ENCODE assay signal across 1 cellular context in genomic region chr7:25118048-25118753, GRCh38.
A peak's percentile ranks its signal among the peaks of the same experiment; 100 is the strongest.
TF ChIP-seq lines count a peak whose summit lies in the region.

No MANE protein-coding gene starts in this region.

TF ChIP-seq in GM12878, 131 proteins besides CTCF, POLR2A, EP300 and RAD21 (continued from another document and continues in another):
- TF ChIP-seq IRF5 (IDR thresholded peaks at IDR 0.05; ENCODE audit: borderline replicate concordance) = no peak
- no peak for TF ChIP-seq ZNF592 (IDR thresholded peaks at IDR 0.05)
- no peak for TF ChIP-seq YY1 (IDR thresholded peaks at IDR 0.05; ENCODE audit: low read depth, low read length)
- no peak for TF ChIP-seq SREBF2 (IDR thresholded peaks at IDR 0.05; ENCODE audit: low read length)
- TF ChIP-seq IRF3 (IDR thresholded peaks at IDR 0.05) = no peak
- no peak for TF ChIP-seq ATF2 (IDR thresholded peaks at IDR 0.05; ENCODE audit: low read length)
- no peak for TF ChIP-seq JUND (IDR thresholded peaks at IDR 0.05; ENCODE audit: low read depth, low read length)
- no peak for TF ChIP-seq KDM1A (IDR thresholded peaks at IDR 0.05; ENCODE audit: borderline replicate concordance)
- no peak for TF ChIP-seq MEF2B (IDR thresholded peaks at IDR 0.05; ENCODE audit: partially characterized antibody, poor library complexity, severe bottlenecking)
- no peak for TF ChIP-seq SREBF1 (IDR thresholded peaks at IDR 0.05; ENCODE audit: low read length)
- TF ChIP-seq TCF3 (IDR thresholded peaks at IDR 0.05; ENCODE audit: borderline replicate concordance, insufficient read depth, low read depth, low read length) = no peak
- TF ChIP-seq ZNF274 (IDR thresholded peaks at IDR 0.05; ENCODE audit: insufficient read depth, insufficient read length) = no peak
- TF ChIP-seq RBBP5 (conservative IDR thresholded peaks at IDR 0.05) = no peak
- no peak for TF ChIP-seq NR2C2 (IDR thresholded peaks at IDR 0.05; ENCODE audit: borderline replicate concordance, control insufficient read depth, insufficient read length, low read depth)
- TF ChIP-seq ZNF622 (IDR thresholded peaks at IDR 0.05) = no peak
- TF ChIP-seq, protein P1, sequence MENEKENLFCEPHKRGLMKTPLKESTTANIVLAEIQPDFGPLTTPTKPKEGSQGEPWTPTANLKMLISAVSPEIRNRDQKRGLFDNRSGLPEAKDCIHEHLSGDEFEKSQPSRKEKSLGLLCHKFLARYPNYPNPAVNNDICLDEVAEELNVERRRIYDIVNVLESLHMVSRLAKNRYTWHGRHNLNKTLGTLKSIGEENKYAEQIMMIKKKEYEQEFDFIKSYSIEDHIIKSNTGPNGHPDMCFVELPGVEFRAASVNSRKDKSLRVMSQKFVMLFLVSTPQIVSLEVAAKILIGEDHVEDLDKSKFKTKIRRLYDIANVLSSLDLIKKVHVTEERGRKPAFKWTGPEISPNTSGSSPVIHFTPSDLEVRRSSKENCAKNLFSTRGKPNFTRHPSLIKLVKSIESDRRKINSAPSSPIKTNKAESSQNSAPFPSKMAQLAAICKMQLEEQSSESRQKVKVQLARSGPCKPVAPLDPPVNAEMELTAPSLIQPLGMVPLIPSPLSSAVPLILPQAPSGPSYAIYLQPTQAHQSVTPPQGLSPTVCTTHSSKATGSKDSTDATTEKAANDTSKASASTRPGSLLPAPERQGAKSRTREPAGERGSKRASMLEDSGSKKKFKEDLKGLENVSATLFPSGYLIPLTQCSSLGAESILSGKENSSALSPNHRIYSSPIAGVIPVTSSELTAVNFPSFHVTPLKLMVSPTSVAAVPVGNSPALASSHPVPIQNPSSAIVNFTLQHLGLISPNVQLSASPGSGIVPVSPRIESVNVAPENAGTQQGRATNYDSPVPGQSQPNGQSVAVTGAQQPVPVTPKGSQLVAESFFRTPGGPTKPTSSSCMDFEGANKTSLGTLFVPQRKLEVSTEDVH (IDR thresholded peaks at IDR 0.05; ENCODE audit: low read depth, partially characterized antibody) = no peak
- TF ChIP-seq IKZF2 (IDR thresholded peaks at IDR 0.05) = peak; percentile 71 to 79
- TF ChIP-seq IKZF1 (conservative IDR thresholded peaks at IDR 0.05) = peak; percentile 50; the same call in 1 of the 2 replicates
- no peak for TF ChIP-seq BRCA1 (IDR thresholded peaks at IDR 0.05; ENCODE audit: low read depth, low read length)
- TF ChIP-seq ZZZ3 (IDR thresholded peaks at IDR 0.05; ENCODE audit: control insufficient read depth, insufficient read length, low read depth) = no peak
- no peak for TF ChIP-seq JUNB (IDR thresholded peaks at IDR 0.05)
- TF ChIP-seq EZH2 (IDR thresholded peaks at IDR 0.05; ENCODE audit: borderline replicate concordance, control insufficient read depth, low read depth, low read length) = no peak
- no peak for TF ChIP-seq ZNF207 (IDR thresholded peaks at IDR 0.05; ENCODE audit: borderline replicate concordance)
- TF ChIP-seq HDGF (IDR thresholded peaks at IDR 0.05) = peak; percentile 54; the same call in 1 of the 2 replicates
- TF ChIP-seq KLF5 (IDR thresholded peaks at IDR 0.05; ENCODE audit: partially characterized antibody) = no peak
- TF ChIP-seq CHD1 (IDR thresholded peaks at IDR 0.05; ENCODE audit: low read depth, low read length) = no peak
- TF ChIP-seq PML (IDR thresholded peaks at IDR 0.05; ENCODE audit: low read length) = peak; percentile 64; the same call in 1 of the 2 replicates
- TF ChIP-seq RUNX3 (IDR thresholded peaks at IDR 0.05; ENCODE audit: low read length) = 0 out of 2 replicates have a peak, but pooled peaks have one; percentile 9
- no peak; the same call in 1 of the 2 replicates for TF ChIP-seq ZNF24 (IDR thresholded peaks at IDR 0.05)
- no peak for TF ChIP-seq SUPT20H (IDR thresholded peaks at IDR 0.05; ENCODE audit: borderline replicate concordance, control insufficient read depth, low read depth, low read length)
- no peak for TF ChIP-seq STAT1 (conservative IDR thresholded peaks at IDR 0.05)
- no peak for TF ChIP-seq ESRRA (IDR thresholded peaks at IDR 0.05; ENCODE audit: low read length)
- TF ChIP-seq LARP7 (IDR thresholded peaks at IDR 0.05) = 0 out of 2 replicates have a peak, but pooled peaks have one; percentile 41
- peak; percentile 72; the same call in 1 of the 2 replicates for TF ChIP-seq MTA2 (IDR thresholded peaks at IDR 0.05; ENCODE audit: low read depth)
- no peak for TF ChIP-seq HDAC2 (IDR thresholded peaks at IDR 0.05)
- TF ChIP-seq SPI1 (IDR thresholded peaks at IDR 0.05; ENCODE audit: borderline replicate concordance, insufficient read depth, low read depth, low read length) = no peak; the same call in 1 of the 2 replicates
- TF ChIP-seq CHD2 (IDR thresholded peaks at IDR 0.05; ENCODE audit: borderline replicate concordance, low read depth, low read length) = no peak
- TF ChIP-seq GABPA (IDR thresholded peaks at IDR 0.05; ENCODE audit: low read depth) = no peak
- TF ChIP-seq IRF4 (IDR thresholded peaks at IDR 0.05; ENCODE audit: low read depth, low read length) = peak; percentile 4
- TF ChIP-seq EGR1 (IDR thresholded peaks at IDR 0.05; ENCODE audit: borderline replicate concordance in 1 of 2, low read depth in 2 of 2, low read length in 2 of 2) = no peak
- no peak for TF ChIP-seq NRF1 (conservative IDR thresholded peaks at IDR 0.05; ENCODE audit: low read depth, low read length)
- no peak for TF ChIP-seq RAD51 (IDR thresholded peaks at IDR 0.05)
- peak; percentile 61 for TF ChIP-seq ZNF217 (IDR thresholded peaks at IDR 0.05)
- TF ChIP-seq NFIC (IDR thresholded peaks at IDR 0.05; ENCODE audit: low read depth, low read length) = 0 out of 2 replicates have a peak, but pooled peaks have one; percentile 13
- no peak for TF ChIP-seq SRF (IDR thresholded peaks at IDR 0.05; ENCODE audit: low read depth in 2 of 2, low read length in 2 of 2)
- TF ChIP-seq MXI1 (IDR thresholded peaks at IDR 0.05; ENCODE audit: low read depth, low read length) = no peak
- no peak for TF ChIP-seq BCLAF1 (IDR thresholded peaks at IDR 0.05)
- TF ChIP-seq REST (IDR thresholded peaks at IDR 0.05; ENCODE audit: low read depth, low read length) = no peak
- no peak for TF ChIP-seq BCL11A (IDR thresholded peaks at IDR 0.05; ENCODE audit: low read depth, low read length)
- TF ChIP-seq BACH1 (IDR thresholded peaks at IDR 0.05; ENCODE audit: borderline replicate concordance) = no peak
